Comparison of ENCODE assay signal across 18 cellular contexts in the genomic region with DNA sequence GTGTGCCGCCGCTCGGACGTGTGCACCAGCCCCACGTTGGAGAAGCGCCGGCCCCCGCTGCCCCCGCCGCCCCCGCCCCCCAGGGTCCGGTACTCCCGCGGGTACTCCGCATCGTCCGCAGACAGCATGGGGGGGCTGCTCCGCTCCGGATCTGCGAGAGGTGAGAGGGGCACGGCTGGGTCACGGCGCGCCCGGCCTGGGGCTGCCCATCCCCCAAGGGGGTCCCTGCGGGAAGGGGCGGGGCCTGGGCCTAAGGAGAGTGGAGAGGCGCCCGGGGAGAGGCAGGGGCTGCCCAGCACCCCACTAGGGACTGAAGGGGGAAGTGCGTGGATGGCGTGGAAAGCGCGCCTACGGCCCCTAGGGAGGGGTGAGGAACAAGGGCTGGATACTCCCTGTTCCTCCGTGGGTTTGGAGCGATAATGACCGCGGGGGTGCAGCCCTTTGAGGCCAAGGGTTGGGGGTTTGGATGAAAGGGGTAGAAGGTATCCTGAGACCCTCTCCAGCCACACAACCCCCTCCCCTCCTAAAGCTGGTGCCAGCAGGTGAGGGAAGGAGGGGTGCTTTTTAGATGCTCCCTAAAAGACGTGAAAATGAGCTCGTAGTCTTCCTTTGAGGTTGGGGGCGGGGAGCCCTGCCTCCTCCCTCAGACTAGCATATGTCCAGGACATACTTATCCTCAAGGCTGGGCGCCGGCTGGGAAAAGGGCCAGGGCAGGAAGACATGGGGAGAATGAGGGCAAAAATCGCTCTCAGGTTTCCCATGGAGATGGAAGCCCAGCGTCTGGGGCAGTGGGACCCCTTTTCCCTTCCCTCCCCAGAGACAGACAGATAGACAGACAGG. TPM values are rescaled to one million over a fixed set of nuclear protein-coding genes. Genes with fewer than 3 reads are reported as not detected.
DNase-seq lines count a peak whose midpoint lies in the region; ATAC-seq and TF ChIP-seq lines count a peak whose summit lies in the region.
"Had no signal": no experiment of that assay in that cellular context is flagged by ENCODE, and none has a peak within 500 bp of the region (broad histone marks: within the 10 kb centered on the region; RNA-seq: fewer than 3 reads in every experiment).

No MANE protein-coding gene starts in this region.

- no peaks in the 10 kb centered on the region for H3K9me2 ChIP-seq in HCT116 (ENCODE audit: insufficient read depth)

- ATAC-seq in HCT116 = no peak
- ATAC-seq in HG03460 (IDR thresholded peaks at IDR 0.05; ENCODE audit: unreplicated experiment) = no peak
- no peak for ATAC-seq in T-helper 17 cell
- ATAC-seq: PC-3 had no signal

- CTCF ChIA-PET in HCT116 (lab: Charles Lee) = interaction anchor here (0.7 kb wide), 1 partner anchor 21 kb away, joined by 4 read pairs; no protein-coding TSS in a partner anchor

- H3K36me3 Mint-ChIP-seq in mesothelial cell of epicardium (no peaks in the 10 kb centered on the region), T-helper 17 cell (ENCODE audit: low read depth) (peaks cover 18% of the 10 kb centered on the region)

- H3K4me2 ChIP-seq in HCT116 (ENCODE audit: low read length) = peak overlapping the region; percentile 43; the same call in 1 of the 2 replicates

- peaks cover 66% of the 10 kb centered on the region for H3K27me3 Mint-ChIP-seq in mesothelial cell of epicardium (ENCODE audit: low read depth)
- H3K27me3 Mint-ChIP-seq in T-helper 17 cell = peaks cover 87% of the 10 kb centered on the region

- POLR2A ChIA-PET in HCT116 (lab: Charles Lee) = no interaction called here

- H3K27ac ChIP-seq in HCT116 (ENCODE audit: low read depth, low read length) (no peak overlapping the region), ectodermal cell (ENCODE audit: insufficient read depth, low read depth, low read length, poor library complexity, severe bottlenecking) (no peak overlapping the region), mesodermal cell (ENCODE audit: low read depth, low read length, severe bottlenecking) (no peak overlapping the region)
- H3K27ac ChIP-seq: neutrophil, sigmoid colon, SK-N-MC had no signal

- DNase-seq in BE2C = no peak
- DNase-seq in HCT116 (ENCODE audit: low read depth, low spot score) = no peak
- DNase-seq in mesothelial cell of epicardium (ENCODE audit: low spot score in 2 of 2, unreplicated experiment in 2 of 2) = no peak
- DNase-seq in T-helper 17 cell = no peak
- DNase-seq in SKM-1 (lab: John Stamatoyannopoulos, UW; ENCODE audit: unreplicated experiment) = no peak
- DNase-seq: activated T-cell treated with anti-CD3 and anti-CD28 coated beads, Interleukin-2, amount 50 U/mL, for 48 hours; cerebellar nuclear complex; IMR-90; NCI-H2107; NCI-H69; PC-3; sigmoid colon; stimulated activated CD4-positive, alpha-beta T cell treated with anti-CD3 and anti-CD28 coated beads, Interleukin-2, amount 100 ng/mL, for 24 hours had no signal

- H3K4me1 ChIP-seq in BE2C (peaks cover 29% of the 10 kb centered on the region), HCT116 (ENCODE audit: control insufficient read depth in 1 of 2, insufficient read depth in 2 of 2, low read length in 2 of 2) (peaks cover 17 to 36% of the 10 kb centered on the region in 2 experiments), ectodermal cell (ENCODE audit: control insufficient read depth, insufficient read depth, low read length) (peaks cover 32% of the 10 kb centered on the region), mesodermal cell (ENCODE audit: control insufficient read depth, insufficient read depth, low read length, poor library complexity, severe bottlenecking) (peaks cover 19% of the 10 kb centered on the region)

- H4K20me1 ChIP-seq in HCT116 (ENCODE audit: insufficient read depth) = no peaks in the 10 kb centered on the region

- H3K79me2 ChIP-seq in HCT116 (ENCODE audit: insufficient read depth, low read length) = no peaks in the 10 kb centered on the region

- 10 to 11% methylated on average over 45 of the region's 45 CpGs for WGBS in ectodermal cell, 2 experiments
- WGBS in mesodermal cell (ENCODE audit: insufficient coverage in 2 of 2), 2 experiments = 3 to 12% methylated on average over 13 to 23 of the region's 45 CpGs

- no TSS peak for BruUV-seq in HCT116 (replicated peaks; lab: Mats Ljungman, UMichigan)

- TF ChIP-seq RAD21 in HCT116 (IDR thresholded peaks at IDR 0.05; ENCODE audit: low read depth) = no peak

- no peak overlapping the region for H2AFZ ChIP-seq in HCT116 (ENCODE audit: low read depth, low read length, poor library complexity, severe bottlenecking)

- H3K4me1 Mint-ChIP-seq in mesothelial cell of epicardium (peaks cover 24% of the 10 kb centered on the region), T-helper 17 cell (peaks cover 14% of the 10 kb centered on the region)

- H3K27ac Mint-ChIP-seq in mesothelial cell of epicardium = no peak overlapping the region
- no peak overlapping the region for H3K27ac Mint-ChIP-seq in T-helper 17 cell

- H3K9ac ChIP-seq in HCT116 (ENCODE audit: low read length) = no peak overlapping the region

- RAD21 ChIA-PET in HCT116 (lab: Charles Lee; ENCODE audit: low non-redundant PET in 1 of 2, low total read pairs in 2 of 2, uncharacterized antibody in 2 of 2, unreplicated experiment in 2 of 2) = interaction anchor here in 1 of 2 experiments (1.2 kb wide), 1 partner anchor 20 kb away, joined by 3 read pairs; no protein-coding TSS in a partner anchor

- H3K4me3 ChIP-seq in BE2C (ENCODE audit: low read depth, low read length) (peak overlapping the region; percentile 72), HCT116 (replicated peaks in 1 of 2; ENCODE audit: low read depth in 1 of 2, low read length in 2 of 2) (no peak overlapping the region), ectodermal cell (ENCODE audit: insufficient read depth, low read depth, low read length) (peak overlapping the region; percentile 29), mesodermal cell (ENCODE audit: extremely low read depth, insufficient read depth, low read length, poor library complexity, severe bottlenecking) (peak overlapping the region; percentile 23)
- H3K4me3 ChIP-seq: SK-N-MC had no signal

- TF ChIP-seq CTCF in BE2C (IDR thresholded peaks at IDR 0.05; ENCODE audit: low read depth, low read length) = no peak
- TF ChIP-seq CTCF in HCT116 (IDR thresholded peaks at IDR 0.05 in 2 of 3, conservative IDR thresholded peaks at IDR 0.05 in 1 of 3; ENCODE audit: borderline replicate concordance in 1 of 3, insufficient read depth in 1 of 3, low read depth in 2 of 3, low read length in 2 of 3) = no peak
- TF ChIP-seq CTCF in mesothelial cell of epicardium (IDR thresholded peaks at IDR 0.05; ENCODE audit: unreplicated experiment) = no peak

- no peaks in the 10 kb centered on the region for H3K36me3 ChIP-seq in BE2C
- no peaks in the 10 kb centered on the region for H3K36me3 ChIP-seq in HCT116 (ENCODE audit: control insufficient read depth in 1 of 2, insufficient read depth in 2 of 2, low read length in 2 of 2)
- H3K36me3 ChIP-seq in ectodermal cell (ENCODE audit: control insufficient read depth, insufficient read depth, low read length) = no peaks in the 10 kb centered on the region
- no peaks in the 10 kb centered on the region for H3K36me3 ChIP-seq in mesodermal cell (ENCODE audit: control insufficient read depth, insufficient read depth, low read length)
- H3K36me3 ChIP-seq: neutrophil, sigmoid colon had no signal

- H3K4me3 Mint-ChIP-seq in mesothelial cell of epicardium (no peak overlapping the region), T-helper 17 cell (no peak overlapping the region)

- no peaks in the 10 kb centered on the region for H3K9me3 Mint-ChIP-seq in mesothelial cell of epicardium

- H3K9me3 ChIP-seq in BE2C (no peaks in the 10 kb centered on the region), HCT116 (ENCODE audit: control insufficient read depth in 1 of 2, insufficient read depth in 1 of 2, low read depth in 1 of 2, low read length in 2 of 2) (no peaks in the 10 kb centered on the region), ectodermal cell (ENCODE audit: control insufficient read depth, low read length) (no peaks in the 10 kb centered on the region), mesodermal cell (ENCODE audit: control insufficient read depth, low read length) (no peaks in the 10 kb centered on the region), T-helper 17 cell (ENCODE audit: control insufficient read depth, low read length, poor library complexity, severe bottlenecking) (no peaks in the 10 kb centered on the region)
- H3K9me3 ChIP-seq: neutrophil, sigmoid colon had no signal

- intact Hi-C loops in HCT116 (cut with micrococcal nuclease) = no loop called here

- H3K27me3 ChIP-seq in BE2C (no peaks in the 10 kb centered on the region), HCT116 (ENCODE audit: insufficient read depth, low read length) (no peaks in the 10 kb centered on the region), ectodermal cell (ENCODE audit: control insufficient read depth, insufficient read depth, low read length, poor library complexity, severe bottlenecking) (peaks cover 68% of the 10 kb centered on the region)

- no peak for TF ChIP-seq POLR2A in HCT116 (IDR thresholded peaks at IDR 0.05; ENCODE audit: borderline replicate concordance, extremely low read depth, insufficient read depth, insufficient read length)

TF ChIP-seq in HCT116, 20 proteins besides CTCF, POLR2A, EP300 and RAD21 (continues in another document):
- TF ChIP-seq SRF (IDR thresholded peaks at IDR 0.05; ENCODE audit: low read depth) (no peak), SP1 (IDR thresholded peaks at IDR 0.05; ENCODE audit: low read depth) (no peak), TCF7L2 (IDR thresholded peaks at IDR 0.05; ENCODE audit: borderline replicate concordance, extremely low read depth, insufficient read depth, insufficient read length) (no peak), CBX3 (IDR thresholded peaks at IDR 0.05; ENCODE audit: low read depth) (no peak)

RNA-seq across cellular contexts. Expression of a gene that starts 26.9 kb away (rescaled TPM):
- 58.7 TPM for polyA plus RNA-seq in BE2C (2012; ENCODE audit: insufficient read depth, insufficient read length, low read depth)
- total RNA-seq in HCT116 (2021; ENCODE audit: unreplicated experiment) (10.5 TPM), mesothelial cell of epicardium (19.4 to 21.4 TPM (median 20.8 TPM) in 3 replicates), T-helper 17 cell (under 1 TPM; 0.26 to 0.52 TPM)
- 5.3 and 6.6 TPM in 2 replicates for polyA plus RNA-seq in HCT116 (2012)
- polyA plus RNA-seq in ectodermal cell (2013, experiment 1 of 4) = 11.5 TPM
- polyA plus RNA-seq in ectodermal cell (2013, experiment 2 of 4) = 11.6 TPM
- polyA plus RNA-seq in ectodermal cell (2013, experiment 3 of 4) = 9.0 TPM
- 10.6 TPM for polyA plus RNA-seq in ectodermal cell (2013, experiment 4 of 4)
- polyA plus RNA-seq in mesodermal cell (2013, experiment 1 of 2) = 2.7 TPM
- 2.1 TPM for polyA plus RNA-seq in mesodermal cell (2013, experiment 2 of 2)
- total RNA-seq: IMR-90 had no signal
- polyA plus RNA-seq: IMR-90 had no signal

Comparison
In these comparisons a context has a peak if more than half of its experiments do, and no peak if none do; other contexts are left out.
1. H3K4me3 ChIP-seq: peak in BE2C (single experiment), ectodermal cell (single experiment) and mesodermal cell (single experiment); none in HCT116 (0 of 2).